Comparison of ENCODE assay signal across 14 cellular contexts in genomic region chr16:75219838-75220237, GRCh38.
DNase-seq lines count a peak whose midpoint lies in the region; ATAC-seq lines count a peak whose summit lies in the region.
"Had no signal": no experiment of that assay in that cellular context is flagged by ENCODE, and none has a peak within 500 bp of the region (broad histone marks: within the 10 kb centered on the region; RNA-seq: fewer than 3 reads in every experiment).

No MANE protein-coding gene starts in this region.

- H3K27ac Mint-ChIP-seq in activated naive CD4-positive, alpha-beta T cell treated with anti-CD3 and anti-CD28 coated beads, Interleukin-2, amount 50 U/mL, for 24 hours, result peak overlapping the region; percentile 82
- H3K27ac Mint-ChIP-seq in stimulated activated naive CD8-positive, alpha-beta T cell treated with anti-CD3 and anti-CD28 coated beads, Interleukin-15, amount 100 ng/mL, for 72 hours, result peak overlapping the region; percentile 85 to 95

- H3K9me3 Mint-ChIP-seq in activated naive CD4-positive, alpha-beta T cell treated with anti-CD3 and anti-CD28 coated beads, Interleukin-2, amount 50 U/mL, for 24 hours, result no peaks in the 10 kb centered on the region
- no peaks in the 10 kb centered on the region for H3K9me3 Mint-ChIP-seq in stimulated activated naive CD8-positive, alpha-beta T cell treated with anti-CD3 and anti-CD28 coated beads, Interleukin-15, amount 100 ng/mL, for 72 hours

- no peaks in the 10 kb centered on the region for H3K27me3 Mint-ChIP-seq in activated naive CD4-positive, alpha-beta T cell treated with anti-CD3 and anti-CD28 coated beads, Interleukin-2, amount 50 U/mL, for 24 hours
- no peaks in the 10 kb centered on the region for H3K27me3 Mint-ChIP-seq in stimulated activated naive CD8-positive, alpha-beta T cell treated with anti-CD3 and anti-CD28 coated beads, Interleukin-15, amount 100 ng/mL, for 72 hours

- ATAC-seq in HG03378 (IDR thresholded peaks at IDR 0.05; ENCODE audit: unreplicated experiment), result peak; percentile 67
- peak; percentile 70 for ATAC-seq in stimulated activated naive CD8-positive, alpha-beta T cell treated with anti-CD3 and anti-CD28 coated beads, Interleukin-15, amount 100 ng/mL, for 72 hours
- ATAC-seq: left cardiac atrium had no signal

- no peaks in the 10 kb centered on the region for H3K36me3 Mint-ChIP-seq in activated naive CD4-positive, alpha-beta T cell treated with anti-CD3 and anti-CD28 coated beads, Interleukin-2, amount 50 U/mL, for 24 hours

- peak; percentile 26 for DNase-seq in stimulated activated CD4-positive, alpha-beta T cell treated with anti-CD3 and anti-CD28 coated beads, Interleukin-15, amount 100 ng/mL, for 24 hours
- DNase-seq in stimulated activated CD4-positive, alpha-beta T cell treated with anti-CD3 and anti-CD28 coated beads, Interleukin-4, amount 100 ng/mL, for 24 hours, result no peak
- DNase-seq in stimulated activated naive CD8-positive, alpha-beta T cell treated with anti-CD3 and anti-CD28 coated beads, Interleukin-15, amount 100 ng/mL, for 72 hours, result peak in 1 of 2 donors; percentile 32
- DNase-seq in LoVo (ENCODE audit: low spot score) (no peak), AML-193 (lab: John Stamatoyannopoulos, UW) (no peak), NCI-H1694 (lab: John Stamatoyannopoulos, UW) (no peak)
- DNase-seq: activated CD8-positive, alpha-beta memory T cell treated with anti-CD3 and anti-CD28 coated beads, Interleukin-2, amount 50 U/mL, for 4 hours; BE2C; colonic mucosa; KG1; left cardiac atrium; NCI-H524 had no signal

- peak overlapping the region; percentile 72 for H3K4me3 Mint-ChIP-seq in activated naive CD4-positive, alpha-beta T cell treated with anti-CD3 and anti-CD28 coated beads, Interleukin-2, amount 50 U/mL, for 24 hours
- H3K4me3 Mint-ChIP-seq in stimulated activated naive CD8-positive, alpha-beta T cell treated with anti-CD3 and anti-CD28 coated beads, Interleukin-15, amount 100 ng/mL, for 72 hours, result peak overlapping the region; percentile 69 to 83

- peaks cover 8% of the 10 kb centered on the region for H3K4me1 Mint-ChIP-seq in activated naive CD4-positive, alpha-beta T cell treated with anti-CD3 and anti-CD28 coated beads, Interleukin-2, amount 50 U/mL, for 24 hours
- H3K4me1 Mint-ChIP-seq in stimulated activated naive CD8-positive, alpha-beta T cell treated with anti-CD3 and anti-CD28 coated beads, Interleukin-15, amount 100 ng/mL, for 72 hours, result peaks cover 21% of the 10 kb centered on the region
